In the genomic region with DNA sequence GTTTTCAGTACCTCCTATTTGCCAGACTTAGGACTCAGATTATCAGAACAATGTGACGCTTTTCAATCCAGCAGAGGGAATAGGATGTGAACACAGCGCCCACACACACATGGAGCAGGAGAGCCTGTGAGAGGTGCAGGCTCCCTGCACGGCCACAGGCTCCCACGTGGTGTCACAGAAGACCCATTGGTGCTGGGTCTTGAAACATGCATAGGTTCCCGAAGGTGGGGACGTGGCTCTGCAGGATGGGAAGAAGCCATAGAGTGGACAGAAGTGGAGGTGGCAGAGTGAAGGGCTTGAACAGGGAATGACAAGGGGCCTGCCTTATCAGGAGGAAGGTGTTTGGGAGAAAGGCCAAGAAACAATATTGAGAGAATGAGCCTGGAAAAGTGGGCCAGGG, we compare ENCODE assay signal across 14 cellular contexts.
DNase-seq lines count a peak whose midpoint lies in the region; ATAC-seq, FAIRE-seq and TF ChIP-seq lines count a peak whose summit lies in the region.
"Had no signal": no experiment of that assay in that cellular context is flagged by ENCODE, and none has a peak within 500 bp of the region (broad histone marks: within the 10 kb centered on the region; RNA-seq: fewer than 3 reads in every experiment).

No MANE protein-coding gene starts in this region.

- 90% methylated on average over 5 of the region's 6 CpGs for WGBS in esophagus muscularis mucosa
- 83 to 90% (median 88%) methylated on average over 6 of the region's 6 CpGs for WGBS in spleen, 5 donors

- H3K27me3 ChIP-seq in esophagus muscularis mucosa: no peaks in the 10 kb centered on the region
- H3K27me3 ChIP-seq in spleen (replicated peaks in 1 of 7): peaks cover 0 to 8% (median 0%) of the 10 kb centered on the region in 7 donors
- H3K27me3 ChIP-seq in WERI-Rb-1 (ENCODE audit: insufficient read depth, low read depth, severe bottlenecking): peaks cover 90% of the 10 kb centered on the region

- H3K36me3 Mint-ChIP-seq in activated T-helper 17 cell treated with anti-CD3 and anti-CD28 coated beads, Interleukin-2, amount 50 U/mL, for 72 hours (ENCODE audit: low read depth): no peaks in the 10 kb centered on the region

- no peak for TF ChIP-seq CTCF in esophagus muscularis mucosa (IDR thresholded peaks at IDR 0.05)
- no peak for TF ChIP-seq CTCF in spleen (IDR thresholded peaks at IDR 0.05 in 8 of 11, conservative IDR thresholded peaks at IDR 0.05 in 3 of 11)
- no peak for TF ChIP-seq CTCF in WERI-Rb-1 (IDR thresholded peaks at IDR 0.05; ENCODE audit: low read depth, low read length)

- H3K36me3 ChIP-seq in esophagus muscularis mucosa (no peaks in the 10 kb centered on the region), spleen (no peaks in the 10 kb centered on the region), WERI-Rb-1 (no peaks in the 10 kb centered on the region)

- TF ChIP-seq EP300 in esophagus muscularis mucosa (IDR thresholded peaks at IDR 0.05): no peak

- H3K4me1 Mint-ChIP-seq in activated T-helper 17 cell treated with anti-CD3 and anti-CD28 coated beads, Interleukin-2, amount 50 U/mL, for 72 hours: peaks cover 14% of the 10 kb centered on the region

- intact Hi-C loops in esophagus muscularis mucosa (cut with DNase I) (no loop called here), spleen (cut with DNase I; ENCODE audit: low total_unique reads) (no loop called here)

- FAIRE-seq in GM12892 (lab: Jason Lieb, UNC): peak; percentile 14
- FAIRE-seq: HTR-8/SVneo, RCC 7860 had no signal

- TF ChIP-seq POLR2A in GM12892 (IDR thresholded peaks at IDR 0.05; ENCODE audit: low read depth, low read length) (no peak), esophagus muscularis mucosa (IDR thresholded peaks at IDR 0.05; ENCODE audit: low read depth) (no peak), spleen (IDR thresholded peaks at IDR 0.05) (no peak)

- no peak overlapping the region for H3K27ac ChIP-seq in esophagus muscularis mucosa (replicated peaks in 1 of 4)
- no peak overlapping the region for H3K27ac ChIP-seq in spleen
- H3K27ac ChIP-seq in WERI-Rb-1: no peak overlapping the region

- no peak for ATAC-seq in activated T-helper 17 cell treated with anti-CD3 and anti-CD28 coated beads, Interleukin-2, amount 50 U/mL, for 72 hours (replicated peaks)

- H3K4me3 Mint-ChIP-seq in activated T-helper 17 cell treated with anti-CD3 and anti-CD28 coated beads, Interleukin-2, amount 50 U/mL, for 72 hours: peak overlapping the region; percentile 33
- H3K4me3 Mint-ChIP-seq: CD4-positive, alpha-beta T cell had no signal

- H3K4me3 ChIP-seq in esophagus muscularis mucosa: no peak overlapping the region
- no peak overlapping the region for H3K4me3 ChIP-seq in spleen
- no peak overlapping the region for H3K4me3 ChIP-seq in WERI-Rb-1 (ENCODE audit: low read depth, low read length)

- H3K4me1 ChIP-seq in esophagus muscularis mucosa (no peaks in the 10 kb centered on the region), spleen (peaks cover 0 to 16% (median 0%) of the 10 kb centered on the region in 6 donors)

- H3K9me3 ChIP-seq in esophagus muscularis mucosa (no peaks in the 10 kb centered on the region), spleen (no peaks in the 10 kb centered on the region), WERI-Rb-1 (ENCODE audit: severe bottlenecking) (no peaks in the 10 kb centered on the region)

- H3K27ac Mint-ChIP-seq in activated T-helper 17 cell treated with anti-CD3 and anti-CD28 coated beads, Interleukin-2, amount 50 U/mL, for 72 hours: peak overlapping the region; percentile 32
- H3K27ac Mint-ChIP-seq: CD4-positive, alpha-beta T cell had no signal

- no peaks in the 10 kb centered on the region for H3K9me3 Mint-ChIP-seq in activated T-helper 17 cell treated with anti-CD3 and anti-CD28 coated beads, Interleukin-2, amount 50 U/mL, for 72 hours
- H3K9me3 Mint-ChIP-seq: CD4-positive, alpha-beta T cell had no signal

- DNase-seq in GM12892 (ENCODE audit: insufficient read length): no peak
- DNase-seq in esophagus muscularis mucosa (ENCODE audit: extremely low spot score): peak; percentile 89
- peak; percentile 38 for DNase-seq in spleen
- no peak for DNase-seq in WERI-Rb-1
- DNase-seq in NCI-H2171 treated with DMSO at 0.1 percent for 48 hours (lab: John Stamatoyannopoulos, UW): no peak
- no peak for DNase-seq in DMS53 treated with DMSO at 0.1 percent for 48 hours (lab: John Stamatoyannopoulos, UW; ENCODE audit: unreplicated experiment)
- DNase-seq: CD4-positive, alpha-beta T cell; HCEC 1CT; NCI-H187; NCI-H526 treated with DMSO at 0.1 percent for 48 hours; Right ventricle myocardium superior had no signal

- H3K27me3 Mint-ChIP-seq in activated T-helper 17 cell treated with anti-CD3 and anti-CD28 coated beads, Interleukin-2, amount 50 U/mL, for 72 hours: peaks cover 50% of the 10 kb centered on the region
- H3K27me3 Mint-ChIP-seq: CD4-positive, alpha-beta T cell had no signal

Comparison
In these comparisons a context has a peak if more than half of its experiments do, and no peak if none do; other contexts are left out.
1. DNase-seq: peak in esophagus muscularis mucosa (single experiment) and spleen (single experiment); none in GM12892 (single experiment), WERI-Rb-1 (single experiment), NCI-H2171 treated with DMSO at 0.1 percent for 48 hours (single experiment) and DMS53 treated with DMSO at 0.1 percent for 48 hours (single experiment).